Comparison of ENCODE assay signal across 8 cellular contexts in the genomic region with DNA sequence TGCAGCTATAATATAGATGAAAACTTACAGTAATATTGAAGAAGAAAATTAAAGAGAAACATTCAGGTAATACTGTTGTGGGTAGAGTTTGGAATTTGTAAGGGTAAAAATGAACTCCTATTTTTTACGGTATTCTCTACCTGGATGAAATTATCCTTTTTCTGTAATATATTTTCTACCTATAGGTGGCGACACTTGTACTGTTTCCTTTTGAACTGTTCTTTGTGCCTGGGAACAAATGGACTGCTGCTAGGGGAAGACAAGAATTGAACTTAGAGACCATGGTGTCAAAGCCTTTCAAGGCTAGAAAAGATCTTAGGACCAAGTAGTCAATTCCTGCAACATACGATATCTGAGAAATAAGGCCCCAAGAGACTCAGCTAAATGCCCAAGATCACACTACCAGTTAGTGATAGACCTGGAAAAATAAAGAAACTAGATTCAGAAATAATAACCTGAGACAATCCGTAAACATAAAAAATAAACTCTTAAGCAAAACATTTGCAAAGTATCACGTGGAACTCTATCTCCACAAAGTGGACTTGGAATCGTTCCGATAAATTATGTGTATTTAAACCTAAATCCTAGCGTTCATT.
DNase-seq lines count a peak whose midpoint lies in the region; ATAC-seq and TF ChIP-seq lines count a peak whose summit lies in the region.

No MANE protein-coding gene starts in this region.

- TF ChIP-seq CTCF in HFF-Myc (IDR thresholded peaks at IDR 0.05; ENCODE audit: low read depth, low read length, missing control alignments) (peak; percentile 35), RWPE1 (conservative IDR thresholded peaks at IDR 0.05; ENCODE audit: low read depth) (peak; percentile 52), omental fat pad (IDR thresholded peaks at IDR 0.05) (no peak)

- POLR2A ChIA-PET in RWPE1 (lab: Yijun Ruan, JAX; ENCODE audit: low non-redundant PET), result no interaction called here

- no peak overlapping the region for H3K4me3 ChIP-seq in HFF-Myc (replicated peaks; ENCODE audit: low read depth, low read length)

- no peak overlapping the region for H3K27ac ChIP-seq in RWPE1

- ATAC-seq in omental fat pad (ENCODE audit: low FRiP score) (no peak), HG03196 (IDR thresholded peaks at IDR 0.05; ENCODE audit: unreplicated experiment) (no peak)

- peak; percentile 40 for DNase-seq in CD1c-positive myeloid dendritic cell (ENCODE audit: extremely low spot score)
- DNase-seq in HFF-Myc (ENCODE audit: extremely low read depth, low read depth), result peak; percentile 2
- peak; percentile 14 for DNase-seq in RWPE1 (ENCODE audit: low spot score)
- DNase-seq in inferior parietal cortex (ENCODE audit: extremely low spot score), result peak; percentile 29
- no peak for DNase-seq in cerebellar nuclear complex (lab: John Stamatoyannopoulos, UW)
- DNase-seq in HuH-7.5 (ENCODE audit: low spot score), result no peak
- DNase-seq in omental fat pad (ENCODE audit: low spot score), result no peak

- CTCF ChIA-PET in RWPE1 (lab: Yijun Ruan, JAX), result interaction anchor here (0.6 to 1.4 kb wide), 10 partner anchors 14 to 1262 kb away, joined by 3 to 4 read pairs (median 3); no protein-coding TSS in a partner anchor

Comparison
In these comparisons a context has a peak if more than half of its experiments do, and no peak if none do; other contexts are left out.
1. DNase-seq: peak in CD1c-positive myeloid dendritic cell (single experiment), HFF-Myc (single experiment), RWPE1 (single experiment) and inferior parietal cortex (single experiment); none in cerebellar nuclear complex (0 of 2), HuH-7.5 (single experiment) and omental fat pad (single experiment).
2. CTCF ChIP-seq: peak in HFF-Myc (single experiment) and RWPE1 (single experiment); none in omental fat pad (0 of 3).